In the genomic region with DNA sequence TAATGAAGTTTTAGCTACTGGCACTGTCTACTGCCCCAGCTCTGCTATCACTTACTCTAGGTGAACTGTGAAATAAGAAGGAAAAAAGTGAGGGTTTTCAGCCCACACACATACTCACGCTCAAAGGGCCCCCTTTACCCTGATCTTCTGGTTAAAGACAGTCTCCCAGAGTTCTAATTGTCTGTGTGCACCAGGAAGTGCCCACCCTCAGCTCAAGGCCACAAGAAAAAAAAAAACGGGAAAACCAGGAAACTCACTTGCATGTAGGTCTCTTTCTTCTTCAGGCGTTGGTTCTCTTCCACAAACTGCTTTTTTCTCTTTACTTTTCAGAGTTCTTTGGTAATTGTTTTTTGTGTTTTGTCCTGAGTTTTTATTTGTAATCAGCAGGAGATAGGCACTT, we compare ENCODE assay signal across 1 cellular context.
TF ChIP-seq lines count a peak whose summit lies in the region.

No MANE protein-coding gene starts in this region.

TF ChIP-seq in HepG2, 621 proteins besides CTCF, POLR2A, EP300 and RAD21:
- TF ChIP-seq, protein P1, sequence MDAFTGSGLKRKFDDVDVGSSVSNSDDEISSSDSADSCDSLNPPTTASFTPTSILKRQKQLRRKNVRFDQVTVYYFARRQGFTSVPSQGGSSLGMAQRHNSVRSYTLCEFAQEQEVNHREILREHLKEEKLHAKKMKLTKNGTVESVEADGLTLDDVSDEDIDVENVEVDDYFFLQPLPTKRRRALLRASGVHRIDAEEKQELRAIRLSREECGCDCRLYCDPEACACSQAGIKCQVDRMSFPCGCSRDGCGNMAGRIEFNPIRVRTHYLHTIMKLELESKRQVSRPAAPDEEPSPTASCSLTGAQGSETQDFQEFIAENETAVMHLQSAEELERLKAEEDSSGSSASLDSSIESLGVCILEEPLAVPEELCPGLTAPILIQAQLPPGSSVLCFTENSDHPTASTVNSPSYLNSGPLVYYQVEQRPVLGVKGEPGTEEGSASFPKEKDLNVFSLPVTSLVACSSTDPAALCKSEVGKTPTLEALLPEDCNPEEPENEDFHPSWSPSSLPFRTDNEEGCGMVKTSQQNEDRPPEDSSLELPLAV (CRISPR knock-in tag; conservative IDR thresholded peaks at IDR 0.05; ENCODE audit: low read depth): no peak
- TF ChIP-seq, protein P2, sequence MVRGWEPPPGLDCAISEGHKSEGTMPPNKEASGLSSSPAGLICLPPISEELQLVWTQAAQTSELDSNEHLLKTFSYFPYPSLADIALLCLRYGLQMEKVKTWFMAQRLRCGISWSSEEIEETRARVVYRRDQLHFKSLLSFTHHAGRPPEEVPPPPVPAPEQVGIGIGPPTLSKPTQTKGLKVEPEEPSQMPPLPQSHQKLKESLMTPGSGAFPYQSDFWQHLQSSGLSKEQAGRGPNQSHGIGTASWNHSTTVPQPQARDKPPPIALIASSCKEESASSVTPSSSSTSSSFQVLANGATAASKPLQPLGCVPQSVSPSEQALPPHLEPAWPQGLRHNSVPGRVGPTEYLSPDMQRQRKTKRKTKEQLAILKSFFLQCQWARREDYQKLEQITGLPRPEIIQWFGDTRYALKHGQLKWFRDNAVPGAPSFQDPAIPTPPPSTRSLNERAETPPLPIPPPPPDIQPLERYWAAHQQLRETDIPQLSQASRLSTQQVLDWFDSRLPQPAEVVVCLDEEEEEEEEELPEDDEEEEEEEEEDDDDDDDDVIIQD (CRISPR knock-in tag; IDR thresholded peaks at IDR 0.05; ENCODE audit: low read depth): peak; percentile 59; the same call in 1 of the 2 replicates
- TF ChIP-seq ZNF296 (CRISPR knock-in tag; conservative IDR thresholded peaks at IDR 0.05): no peak
